22 cellular contexts compared by ENCODE assay signal in genomic region chr2:52079602-52080001, GRCh38.
A peak's percentile ranks its signal among the peaks of the same experiment; 100 is the strongest.
DNase-seq lines count a peak whose midpoint lies in the region; ATAC-seq and TF ChIP-seq lines count a peak whose summit lies in the region.
"Had no signal": no experiment of that assay in that cellular context is flagged by ENCODE, and none has a peak within 500 bp of the region (broad histone marks: within the 10 kb centered on the region; RNA-seq: fewer than 3 reads in every experiment).

No MANE protein-coding gene starts in this region.

- BruUV-seq in HCT116 (replicated peaks; lab: Mats Ljungman, UMichigan) (no TSS peak), OCI-LY7 (replicated peaks; lab: Mats Ljungman, UMichigan) (no TSS peak)

- CTCF ChIA-PET in HCT116 (lab: Charles Lee), result no interaction called here
- CTCF ChIA-PET in OCI-LY7 (lab: Charles Lee; ENCODE audit: unreplicated experiment), result no interaction called here

- H4K20me1 ChIP-seq in HCT116 (ENCODE audit: insufficient read depth) (no peaks in the 10 kb centered on the region), OCI-LY7 (ENCODE audit: insufficient read depth, low read length) (no peaks in the 10 kb centered on the region), neural cell (ENCODE audit: insufficient read depth) (no peaks in the 10 kb centered on the region)
- H4K20me1 ChIP-seq: BLaER1 had no signal

- no peak overlapping the region for H3K4me3 ChIP-seq in HCT116 (replicated peaks in 1 of 2; ENCODE audit: low read depth in 1 of 2, low read length in 2 of 2)
- H3K4me3 ChIP-seq in OCI-LY7 (ENCODE audit: low read depth, low read length, poor library complexity, severe bottlenecking), result no peak overlapping the region
- H3K4me3 ChIP-seq in neural cell (ENCODE audit: low read length), result no peak overlapping the region
- H3K4me3 ChIP-seq: A549, BLaER1, GM12878 had no signal

- no peak overlapping the region for H3K4me2 ChIP-seq in HCT116 (ENCODE audit: low read length)
- no peak overlapping the region for H3K4me2 ChIP-seq in OCI-LY7 (ENCODE audit: low read length)
- no peak overlapping the region for H3K4me2 ChIP-seq in neural cell (ENCODE audit: low read length)
- H3K4me2 ChIP-seq: A549, BLaER1 had no signal

- no peaks in the 10 kb centered on the region for H3F3A ChIP-seq in neural cell (ENCODE audit: insufficient read depth, low read length, poor library complexity, severe bottlenecking)

- no peak overlapping the region for H3K27ac ChIP-seq in HCT116 (ENCODE audit: low read depth, low read length)
- no peak overlapping the region for H3K27ac ChIP-seq in OCI-LY7 (ENCODE audit: low read depth, low read length, poor library complexity, severe bottlenecking)
- peak overlapping the region; percentile 7 for H3K27ac ChIP-seq in neural cell (ENCODE audit: low read length)
- H3K27ac ChIP-seq: 22Rv1, A549, BLaER1 had no signal

- TF ChIP-seq RAD21 in HCT116 (IDR thresholded peaks at IDR 0.05; ENCODE audit: low read depth) (no peak), neural cell (conservative IDR thresholded peaks at IDR 0.05) (no peak)

- TF ChIP-seq EP300 in neural cell (conservative IDR thresholded peaks at IDR 0.05; ENCODE audit: poor library complexity, severe bottlenecking), result peak; percentile 86

- H2AFZ ChIP-seq in HCT116 (ENCODE audit: low read depth, low read length, poor library complexity, severe bottlenecking) (peak overlapping the region; percentile 55), OCI-LY7 (ENCODE audit: low read length) (peak overlapping the region; percentile 62; the same call in 1 of the 2 replicates), neural cell (ENCODE audit: low read depth, low read length) (no peak overlapping the region)

- TF ChIP-seq POLR2A in HCT116 (IDR thresholded peaks at IDR 0.05; ENCODE audit: borderline replicate concordance, extremely low read depth, insufficient read depth, insufficient read length), result no peak

- H3K9ac ChIP-seq in HCT116 (ENCODE audit: low read length), result no peak overlapping the region
- no peak overlapping the region for H3K9ac ChIP-seq in neural cell (ENCODE audit: low read length)
- H3K9ac ChIP-seq: BLaER1 had no signal

- H3K9me2 ChIP-seq in HCT116 (ENCODE audit: insufficient read depth) (no peaks in the 10 kb centered on the region), OCI-LY7 (ENCODE audit: insufficient read depth, low read length) (no peaks in the 10 kb centered on the region), neural cell (ENCODE audit: insufficient read depth, low read length) (no peaks in the 10 kb centered on the region)

- no peaks in the 10 kb centered on the region for H3K36me3 ChIP-seq in HCT116 (ENCODE audit: control insufficient read depth in 1 of 2, insufficient read depth in 2 of 2, low read length in 2 of 2)
- H3K36me3 ChIP-seq in OCI-LY7 (ENCODE audit: insufficient read depth, low read length), result peaks cover 4% of the 10 kb centered on the region
- H3K36me3 ChIP-seq in neural cell (ENCODE audit: insufficient read depth, low read length), result no peaks in the 10 kb centered on the region
- H3K36me3 ChIP-seq: BE2C, BLaER1 had no signal

- DNase-seq in HCT116 (ENCODE audit: low read depth, low spot score) (no peak), OCI-LY7 (ENCODE audit: low spot score) (no peak)
- DNase-seq: BE2C; C1 segment of cervical spinal cord; CD4-positive, alpha-beta memory T cell; CD4-positive, CD25-positive, alpha-beta regulatory T cell; CD8-positive, alpha-beta memory T cell; COR-L47; DMS 273 treated with DMSO at 0.1 percent for 48 hours; DMS153; DMS53; DMS79; DND-41; EL; GDM1 had no signal

- ATAC-seq in HCT116 (no peak), GM21825 (IDR thresholded peaks at IDR 0.05; ENCODE audit: unreplicated experiment) (no peak), HG03045 (IDR thresholded peaks at IDR 0.05; ENCODE audit: unreplicated experiment) (no peak)
- ATAC-seq: A549, GM12878 had no signal

- H3K9me3 ChIP-seq in HCT116 (ENCODE audit: control insufficient read depth in 1 of 2, insufficient read depth in 1 of 2, low read depth in 1 of 2, low read length in 2 of 2) (no peaks in the 10 kb centered on the region), OCI-LY7 (ENCODE audit: low read length) (peaks cover 6% of the 10 kb centered on the region; the same call in 1 of the 2 replicates), neural cell (ENCODE audit: low read length) (no peaks in the 10 kb centered on the region)
- H3K9me3 ChIP-seq: A549, BE2C, BLaER1 had no signal

- POLR2A ChIA-PET in HCT116 (lab: Charles Lee) (no interaction called here), OCI-LY7 (lab: Charles Lee) (interaction anchor here (0.7 to 1.0 kb wide), 2 partner anchors 8 to 52 kb away, joined by 3 read pairs; no protein-coding TSS in a partner anchor)

- RAD21 ChIA-PET in HCT116 (lab: Charles Lee; ENCODE audit: low non-redundant PET in 1 of 2, low total read pairs in 2 of 2, uncharacterized antibody in 2 of 2, unreplicated experiment in 2 of 2), result no interaction called here

- intact Hi-C loops in HCT116 (cut with micrococcal nuclease), result no loop called here
- intact Hi-C loops in OCI-LY7 (cut with micrococcal nuclease; ENCODE audit: unreplicated experiment), result no loop called here

- no peaks in the 10 kb centered on the region for H3K79me2 ChIP-seq in HCT116 (ENCODE audit: insufficient read depth, low read length)
- H3K79me2 ChIP-seq in OCI-LY7 (ENCODE audit: insufficient read depth, low read depth, low read length), result no peaks in the 10 kb centered on the region
- H3K79me2 ChIP-seq in neural cell (replicated peaks; ENCODE audit: insufficient read depth, low read length), result no peaks in the 10 kb centered on the region

- H3K4me1 ChIP-seq in HCT116 (ENCODE audit: control insufficient read depth in 1 of 2, insufficient read depth in 2 of 2, low read length in 2 of 2), result peaks cover 12 to 38% of the 10 kb centered on the region in 2 experiments
- peaks cover 11% of the 10 kb centered on the region for H3K4me1 ChIP-seq in OCI-LY7 (ENCODE audit: insufficient read depth, low read length, poor library complexity, severe bottlenecking)
- H3K4me1 ChIP-seq: A549 had no signal

- TF ChIP-seq CTCF in HCT116 (IDR thresholded peaks at IDR 0.05 in 2 of 3, conservative IDR thresholded peaks at IDR 0.05 in 1 of 3; ENCODE audit: borderline replicate concordance in 1 of 3, insufficient read depth in 1 of 3, low read depth in 2 of 3, low read length in 2 of 3), result no peak
- no peak for TF ChIP-seq CTCF in OCI-LY7 (conservative IDR thresholded peaks at IDR 0.05; ENCODE audit: low read length)
- TF ChIP-seq CTCF in neural cell (IDR thresholded peaks at IDR 0.05; ENCODE audit: poor library complexity, severe bottlenecking), result no peak

- no peaks in the 10 kb centered on the region for H3K27me3 ChIP-seq in HCT116 (ENCODE audit: insufficient read depth, low read length)
- no peaks in the 10 kb centered on the region for H3K27me3 ChIP-seq in neural cell (ENCODE audit: insufficient read depth, low read depth, low read length)
- H3K27me3 ChIP-seq: BE2C, BLaER1 had no signal

TF ChIP-seq in HCT116, 20 proteins besides CTCF, POLR2A, EP300 and RAD21:
- TF ChIP-seq ZNF274 (IDR thresholded peaks at IDR 0.05; ENCODE audit: low read depth, low read length) (no peak), JUND (IDR thresholded peaks at IDR 0.05) (no peak), CBX3 (IDR thresholded peaks at IDR 0.05; ENCODE audit: low read depth) (no peak), EGR1 (IDR thresholded peaks at IDR 0.05; ENCODE audit: low read depth) (no peak)

TF ChIP-seq in neural cell, 6 proteins besides CTCF, POLR2A, EP300 and RAD21:
- TF ChIP-seq EZH2 (IDR thresholded peaks at IDR 0.05; ENCODE audit: borderline replicate concordance, insufficient read depth, low read length, poor library complexity, severe bottlenecking) (no peak), POLR2AphosphoS5 (IDR thresholded peaks at IDR 0.05) (peak; percentile 58)
